ENCODE assay signal across 14 cellular contexts in the genomic region with DNA sequence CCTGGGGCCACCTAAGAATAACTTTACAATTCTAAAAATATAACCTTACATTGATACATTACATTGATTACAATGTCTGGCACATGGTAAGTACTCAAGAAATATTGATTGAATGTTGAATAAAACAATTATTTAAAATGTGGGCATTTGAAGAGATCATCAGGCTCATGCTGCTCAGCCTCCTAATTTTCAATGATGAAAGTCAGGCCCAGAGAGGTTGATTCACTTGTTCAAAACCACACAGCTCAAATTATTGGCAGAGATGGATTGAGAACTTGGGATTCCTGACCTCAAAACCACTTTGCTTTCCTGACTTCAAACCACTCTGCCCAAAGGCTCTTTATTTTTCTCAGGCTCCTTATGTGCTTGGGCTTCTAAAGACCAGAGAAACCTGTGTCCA. TPM values are rescaled to one million over a fixed set of nuclear protein-coding genes. Genes with fewer than 3 reads are reported as not detected.
"Had no signal": no experiment of that assay in that cellular context is flagged by ENCODE, and none has a peak within 500 bp of the region (broad histone marks: within the 10 kb centered on the region; RNA-seq: fewer than 3 reads in every experiment).

No MANE protein-coding gene starts in this region.

- H3K9me3 Mint-ChIP-seq: activated T-cell treated with anti-CD3 and anti-CD28 coated beads, Interleukin-2, amount 50 U/mL, for 72 hours; nephron progenitor cell; stimulated activated naive CD8-positive, alpha-beta T cell treated with anti-CD3 and anti-CD28 coated beads, Interleukin-15, Interleukin-2, amounts not matched to agents 100 ng/mL and 50 ng/mL, for 24 hours; type B pancreatic cell had no signal

- H3K4me3 Mint-ChIP-seq: activated naive CD8-positive, alpha-beta T cell; activated T-cell treated with anti-CD3 and anti-CD28 coated beads, Interleukin-2, amount 50 U/mL, for 72 hours; nephron progenitor cell; stimulated activated naive CD8-positive, alpha-beta T cell treated with anti-CD3 and anti-CD28 coated beads, Interleukin-15, Interleukin-2, amounts not matched to agents 100 ng/mL and 50 ng/mL, for 24 hours; T-helper 17 cell; type B pancreatic cell had no signal

- H3K4me3 ChIP-seq: lung, testis had no signal

- ATAC-seq: activated T-cell treated with anti-CD3 and anti-CD28 coated beads, Interleukin-2, amount 50 U/mL, for 72 hours; T-helper 17 cell had no signal

- DNase-seq: activated CD4-positive, CD25-positive, alpha-beta regulatory T cell treated with anti-CD3 and anti-CD28 coated beads, Interleukin-2, amount 50 U/mL, for 72 hours; activated CD8-positive, alpha-beta memory T cell treated with anti-CD3 and anti-CD28 coated beads for 24 hours; activated T-cell treated with anti-CD3 and anti-CD28 coated beads, Interleukin-2, amount 50 U/mL, for 72 hours; amygdala; effector memory CD4-positive, alpha-beta T cell; midbrain; nephron progenitor cell; nucleus accumbens; T-helper 17 cell; testis had no signal

- H3K27me3 Mint-ChIP-seq: activated naive CD8-positive, alpha-beta T cell had no signal

- H3K4me1 ChIP-seq: testis had no signal

- H3K27ac Mint-ChIP-seq: activated naive CD8-positive, alpha-beta T cell; activated T-cell treated with anti-CD3 and anti-CD28 coated beads, Interleukin-2, amount 50 U/mL, for 72 hours; nephron progenitor cell; stimulated activated naive CD8-positive, alpha-beta T cell treated with anti-CD3 and anti-CD28 coated beads, Interleukin-15, Interleukin-2, amounts not matched to agents 100 ng/mL and 50 ng/mL, for 24 hours; T-helper 17 cell; type B pancreatic cell had no signal

- H3K27ac ChIP-seq: testis had no signal

- H3K27me3 ChIP-seq: testis had no signal

- H3K9me3 ChIP-seq: testis had no signal

RNA-seq across cellular contexts. Expression of a gene that starts 34.7 kb away (rescaled TPM):
- total RNA-seq: activated T-cell treated with anti-CD3 and anti-CD28 coated beads, Interleukin-2, amount 50 U/mL, for 72 hours had no signal
